In genomic region chr16:324451-325334, GRCh38 we compare ENCODE assay signal across 9 cellular contexts. TPM values are rescaled to one million over a fixed set of nuclear protein-coding genes. Genes with fewer than 3 reads are reported as not detected.
DNase-seq lines count a peak whose midpoint lies in the region; ATAC-seq and TF ChIP-seq lines count a peak whose summit lies in the region.
"Had no signal": no experiment of that assay in that cellular context is flagged by ENCODE, and none has a peak within 500 bp of the region (broad histone marks: within the 10 kb centered on the region; RNA-seq: fewer than 3 reads in every experiment).

No MANE protein-coding gene starts in this region.

- H3K27me3 ChIP-seq in right atrium auricular region: no peaks in the 10 kb centered on the region
- H3K27me3 ChIP-seq in upper lobe of left lung: no peaks in the 10 kb centered on the region

- intact Hi-C loops in Right ventricle myocardium superior (cut with DNase I): no loop called here

- no peak for TF ChIP-seq EP300 in upper lobe of left lung (IDR thresholded peaks at IDR 0.05)

- peak overlapping the region in 1 of 2 donors; percentile 12 for H3K4me3 ChIP-seq in right atrium auricular region
- peak overlapping the region in 3 of 4 donors; percentile 25 to 36 (median 35) for H3K4me3 ChIP-seq in upper lobe of left lung

- H3K9me3 ChIP-seq in right atrium auricular region: no peaks in the 10 kb centered on the region
- H3K9me3 ChIP-seq in upper lobe of left lung: no peaks in the 10 kb centered on the region

- peak; percentile 10 for ATAC-seq in Right ventricle myocardium superior (ENCODE audit: poor library complexity)
- ATAC-seq in upper lobe of left lung (ENCODE audit: low FRiP score in 2 of 2): no peak
- ATAC-seq in HG03045 (IDR thresholded peaks at IDR 0.05; ENCODE audit: unreplicated experiment): no peak

- no peak for TF ChIP-seq POLR2A in upper lobe of left lung (IDR thresholded peaks at IDR 0.05)

- peaks cover 0 to 38% of the 10 kb centered on the region in 2 donors for H3K4me1 ChIP-seq in right atrium auricular region
- H3K4me1 ChIP-seq in upper lobe of left lung: peaks cover 38 to 59% (median 47%) of the 10 kb centered on the region in 4 donors

- DNase-seq in Right ventricle myocardium superior (peak; percentile 53), right atrium auricular region (ENCODE audit: low spot score) (no peak), activated T-cell treated with anti-CD3 and anti-CD28 coated beads for 1 hour (ENCODE audit: low read depth) (peak; percentile 43), kidney tubule cell (ENCODE audit: low spot score) (peak; percentile 8), upper lobe of left lung (peak in 1 of 2 donors; percentile 89), nucleus accumbens (lab: John Stamatoyannopoulos, UW) (no peak), epidermal melanocyte (ENCODE audit: insufficient read length, low spot score) (no peak)

- no peak for TF ChIP-seq CTCF in right atrium auricular region (IDR thresholded peaks at IDR 0.05)
- TF ChIP-seq CTCF in upper lobe of left lung (IDR thresholded peaks at IDR 0.05): no peak

- H3K27ac ChIP-seq in right atrium auricular region (no peak overlapping the region), upper lobe of left lung (peak overlapping the region; percentile 19 to 88 (median 50))

- 41 to 53% methylated on average over 38 to 51 of the region's 55 CpGs for WGBS in upper lobe of left lung, 2 donors

- H3K36me3 ChIP-seq in right atrium auricular region: no peaks in the 10 kb centered on the region
- H3K36me3 ChIP-seq in upper lobe of left lung: no peaks in the 10 kb centered on the region

RNA-seq across cellular contexts. Expression of gene AXIN1, which starts 27.8 kb away (rescaled TPM):
- total RNA-seq in Right ventricle myocardium superior (14.0 TPM), right atrium auricular region (10 to 100 TPM; 12.9 to 19.4 TPM), upper lobe of left lung (10 to 100 TPM; 26.8 to 45.9 (median 31.9) TPM)

RNA-seq across cellular contexts. Expression of gene PDIA2, which starts 41.7 kb away (rescaled TPM):
- total RNA-seq in Right ventricle myocardium superior (1.8 TPM), right atrium auricular region (1 to 10 TPM in 1 of 2 donors, under 1 TPM in 1; 0.52 to 5.4 TPM), upper lobe of left lung (under 1 TPM in 2 of 6 donors, not detected in 4; 0.52 to 0.64 TPM)
- total RNA-seq: T-helper 1 cell treated with Interleukin-12 subunit alpha and Interleukin-12 subunit beta and Interleukin-4 antibody, amounts not matched to agents 30 ng/mL and 1 ng/mL, for 36 hours had no signal

RNA-seq across cellular contexts. Expression of gene ARHGDIG, which starts 44.3 kb away (rescaled TPM):
- total RNA-seq in Right ventricle myocardium superior (9.3 TPM), right atrium auricular region (1 to 10 TPM; 5.9 to 6.8 TPM), upper lobe of left lung (under 1 TPM in 1 of 6 donors, not detected in 5; 0.91 TPM)
- total RNA-seq: T-helper 1 cell treated with Interleukin-12 subunit alpha and Interleukin-12 subunit beta and Interleukin-4 antibody, amounts not matched to agents 30 ng/mL and 1 ng/mL, for 36 hours had no signal

RNA-seq across cellular contexts. Expression of gene MRPL28, which starts 45.6 kb away (rescaled TPM):
- total RNA-seq in Right ventricle myocardium superior (79.6 TPM), right atrium auricular region (10 to 100 TPM; 89.0 to 90.3 TPM), upper lobe of left lung (10 to 100 TPM; 48.8 to 83.9 (median 58.4) TPM)

RNA-seq across cellular contexts. Expression of gene RGS11, which starts 48.9 kb away (rescaled TPM):
- total RNA-seq in Right ventricle myocardium superior (12.5 TPM), right atrium auricular region (1 to 10 TPM; 8.3 to 9.0 TPM), upper lobe of left lung (10 to 100 TPM in 2 of 6 donors, 1 to 10 TPM in 4; 1.9 to 16.8 (median 5.5) TPM)

Comparison
In these comparisons a context has a peak if more than half of its experiments do, and no peak if none do; other contexts are left out.
1. DNase-seq: peak in Right ventricle myocardium superior (single experiment), activated T-cell treated with anti-CD3 and anti-CD28 coated beads for 1 hour (single experiment) and kidney tubule cell (single experiment); none in right atrium auricular region (single experiment), nucleus accumbens (0 of 56) and epidermal melanocyte (single experiment).
2. H3K27ac ChIP-seq: peak in upper lobe of left lung (4 of 4); none in right atrium auricular region (0 of 2).